In the genomic region with DNA sequence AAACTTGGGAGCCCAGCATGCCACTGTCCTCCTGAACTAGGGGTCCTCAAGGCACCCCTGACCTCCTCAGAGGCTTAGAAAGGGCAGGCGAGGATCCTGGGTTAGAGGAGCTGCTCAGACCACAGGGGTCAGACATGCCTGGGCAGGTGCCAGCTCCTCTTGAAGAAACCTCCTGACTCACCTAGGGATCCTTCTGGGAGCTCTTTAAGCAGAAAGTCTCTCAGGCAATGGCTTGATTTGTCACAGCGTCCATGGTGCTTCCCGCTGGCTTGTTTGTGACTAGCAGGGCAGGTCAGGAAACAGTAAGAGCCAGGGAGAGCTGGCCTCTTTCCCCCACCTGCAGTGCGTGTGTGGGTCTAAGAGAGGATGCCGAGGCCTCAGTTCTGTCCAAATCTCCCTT, we compare ENCODE assay signal across 16 cellular contexts.
DNase-seq lines count a peak whose midpoint lies in the region; TF ChIP-seq lines count a peak whose summit lies in the region.
"Had no signal": no experiment of that assay in that cellular context is flagged by ENCODE, and none has a peak within 500 bp of the region (broad histone marks: within the 10 kb centered on the region; RNA-seq: fewer than 3 reads in every experiment).

No MANE protein-coding gene starts in this region.

- H3K27me3 Mint-ChIP-seq in mesothelial cell of epicardium (ENCODE audit: low read depth) (peaks cover 2% of the 10 kb centered on the region), osteocyte (ENCODE audit: unreplicated experiment) (no peaks in the 10 kb centered on the region)

- H3K36me3 ChIP-seq in colonic mucosa = no peaks in the 10 kb centered on the region
- H3K36me3 ChIP-seq: brain microvascular endothelial cell, prostate gland, transverse colon had no signal

- DNase-seq in DMS79 treated with DMSO at 0.1 percent for 48 hours (lab: John Stamatoyannopoulos, UW) (peak; percentile 86), KBM-7 (peak; percentile 57), astrocyte of the spinal cord (ENCODE audit: low read depth, low spot score) (peak; percentile 24), mesothelial cell of epicardium (ENCODE audit: low spot score in 2 of 2, unreplicated experiment in 2 of 2) (no peak), islet precursor cell (no peak), osteocyte (ENCODE audit: extremely low spot score, unreplicated experiment) (no peak), colonic mucosa (no peak)
- no peak for DNase-seq in activated CD4-positive, alpha-beta T cell treated with anti-CD3 and anti-CD28 coated beads, Interleukin-2, amount 50 U/mL, for 48 hours
- DNase-seq: brain microvascular endothelial cell; DMS53; NCI-H1436 treated with DMSO at 0.1 percent for 48 hours; NCI-H774; stimulated activated CD8-positive, alpha-beta memory T cell treated with anti-CD3 and anti-CD28 coated beads, Interleukin-4, amount 100 ng/mL, for 48 hours; transverse colon had no signal

- no peak overlapping the region for H3K9ac ChIP-seq in colonic mucosa (ENCODE audit: low read depth in 2 of 2, low read length in 2 of 2)

- TF ChIP-seq CTCF in astrocyte of the spinal cord (IDR thresholded peaks at IDR 0.05; ENCODE audit: low read depth, low read length) (no peak), mesothelial cell of epicardium (IDR thresholded peaks at IDR 0.05; ENCODE audit: unreplicated experiment) (no peak), osteocyte (IDR thresholded peaks at IDR 0.05) (no peak), colonic mucosa (IDR thresholded peaks at IDR 0.05) (no peak)

- intact Hi-C loops in colonic mucosa (cut with DNase I) = no loop called here

- H3K9me3 Mint-ChIP-seq in mesothelial cell of epicardium = no peaks in the 10 kb centered on the region
- H3K9me3 Mint-ChIP-seq in osteocyte (ENCODE audit: unreplicated experiment) = no peaks in the 10 kb centered on the region
- H3K9me3 Mint-ChIP-seq: T-helper 2 cell treated with Interferon-gamma antibody and Interleukin-4, amounts not matched to agents 5 μg/mL and 100 μg/mL, for 36 hours had no signal

- H3K27ac ChIP-seq in colonic mucosa = no peak overlapping the region
- H3K27ac ChIP-seq: brain microvascular endothelial cell, prostate gland, transverse colon had no signal

- no peaks in the 10 kb centered on the region for H3K9me3 ChIP-seq in colonic mucosa
- H3K9me3 ChIP-seq: prostate gland, transverse colon had no signal

- H3K27me3 ChIP-seq in colonic mucosa = no peaks in the 10 kb centered on the region
- H3K27me3 ChIP-seq: brain microvascular endothelial cell, transverse colon had no signal

- no peaks in the 10 kb centered on the region for H3K4me1 ChIP-seq in colonic mucosa
- H3K4me1 ChIP-seq: prostate gland, transverse colon had no signal

- no peak overlapping the region for H3K4me3 Mint-ChIP-seq in mesothelial cell of epicardium
- no peak overlapping the region for H3K4me3 Mint-ChIP-seq in osteocyte (ENCODE audit: unreplicated experiment)
- H3K4me3 Mint-ChIP-seq: T-helper 2 cell treated with Interferon-gamma antibody and Interleukin-4, amounts not matched to agents 5 μg/mL and 100 μg/mL, for 36 hours had no signal

- peak overlapping the region; percentile 11 for H3K27ac Mint-ChIP-seq in mesothelial cell of epicardium
- no peak overlapping the region for H3K27ac Mint-ChIP-seq in osteocyte (ENCODE audit: unreplicated experiment)
- H3K27ac Mint-ChIP-seq: T-helper 2 cell treated with Interferon-gamma antibody and Interleukin-4, amounts not matched to agents 5 μg/mL and 100 μg/mL, for 36 hours had no signal

- H3K4me3 ChIP-seq in astrocyte of the spinal cord (ENCODE audit: low read depth, low read length) = no peak overlapping the region
- H3K4me3 ChIP-seq in colonic mucosa = no peak overlapping the region
- H3K4me3 ChIP-seq: prostate gland, transverse colon had no signal

- H3K4me1 Mint-ChIP-seq in mesothelial cell of epicardium = peaks cover 16% of the 10 kb centered on the region
- H3K4me1 Mint-ChIP-seq in osteocyte (ENCODE audit: unreplicated experiment) = no peaks in the 10 kb centered on the region

- in situ Hi-C loops in KBM-7 (cut with MboI; ENCODE audit: low pct_unique_long_range_greater_than_20kb, low sequenced_read_pairs) (no loop called here), astrocyte of the spinal cord (cut with HindIII; ENCODE audit: low sequenced_read_pairs) (no loop called here)

- H3K36me3 Mint-ChIP-seq in mesothelial cell of epicardium (peaks cover 9% of the 10 kb centered on the region), osteocyte (ENCODE audit: unreplicated experiment) (peaks cover 5% of the 10 kb centered on the region)

Comparison
In these comparisons a context has a peak if more than half of its experiments do, and no peak if none do; other contexts are left out.
1. DNase-seq: peak in DMS79 treated with DMSO at 0.1 percent for 48 hours (single experiment), KBM-7 (single experiment) and astrocyte of the spinal cord (single experiment); none in mesothelial cell of epicardium (0 of 2), islet precursor cell (single experiment), activated CD4-positive, alpha-beta T cell treated with anti-CD3 and anti-CD28 coated beads, Interleukin-2, amount 50 U/mL, for 48 hours (0 of 2), osteocyte (single experiment) and colonic mucosa (single experiment).